1 cellular context compared by ENCODE assay signal in the genomic region with DNA sequence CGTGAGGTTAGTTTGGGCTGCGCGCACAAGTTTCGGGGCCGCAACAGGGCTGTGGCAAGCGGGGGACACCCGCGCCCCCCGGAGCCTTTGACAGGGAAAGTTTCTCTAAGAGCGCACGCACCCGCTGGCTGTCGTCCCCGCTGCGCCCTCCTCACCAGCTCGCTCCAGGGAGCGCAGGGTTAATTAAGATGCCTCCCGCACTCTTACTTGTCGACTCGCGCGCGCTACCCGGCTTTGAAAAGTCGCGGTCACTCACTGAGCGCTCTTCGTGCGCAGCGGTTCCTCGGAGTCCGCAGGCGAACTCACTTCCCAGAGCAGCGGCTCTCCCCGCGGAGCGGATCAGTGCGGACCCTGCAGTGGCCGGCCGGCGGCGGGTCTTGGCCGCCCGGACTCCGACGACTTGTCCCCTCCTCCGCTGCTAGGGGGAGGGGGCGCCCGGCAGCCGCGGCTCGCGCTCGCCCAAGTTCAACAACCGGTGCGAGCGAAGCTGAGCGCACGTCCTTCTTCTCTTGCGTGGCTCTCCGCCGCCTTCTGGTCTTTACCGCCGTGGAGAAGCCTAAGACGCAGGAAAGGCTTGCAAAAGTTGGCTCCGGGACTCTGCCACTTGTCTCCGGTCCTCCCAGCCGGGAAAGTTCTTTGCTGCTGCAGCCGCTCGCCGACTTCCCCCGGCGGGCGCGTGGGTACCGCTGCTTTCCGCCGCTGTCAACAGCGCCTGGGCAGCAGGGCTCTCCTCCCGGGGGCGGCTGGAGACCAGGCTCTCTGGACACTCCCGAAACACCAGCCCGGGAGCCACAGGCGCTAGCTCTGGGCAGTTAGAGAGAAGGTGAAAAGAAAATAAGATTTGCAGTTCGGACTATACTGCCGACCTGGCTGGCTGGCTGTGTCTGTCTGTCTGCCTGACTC.
TF ChIP-seq lines count a peak whose summit lies in the region.

No MANE protein-coding gene starts in this region.

TF ChIP-seq in H1, 55 proteins besides CTCF, POLR2A, EP300 and RAD21 (continued from another document):
- no peak for TF ChIP-seq RFX5 (IDR thresholded peaks at IDR 0.05; ENCODE audit: borderline replicate concordance, low read depth, low read length)
